11 cellular contexts compared by ENCODE assay signal in genomic region chr17:14971054-14971453, GRCh38.
"Had no signal": no experiment of that assay in that cellular context is flagged by ENCODE, and none has a peak within 500 bp of the region (broad histone marks: within the 10 kb centered on the region; RNA-seq: fewer than 3 reads in every experiment).

No MANE protein-coding gene starts in this region.

- H3K36me3 ChIP-seq: HAP-1 had no signal

- H3K4me3 ChIP-seq: GM23248, GM23338, HAP-1 had no signal

- H2AFZ ChIP-seq: GM23248, GM23338 had no signal

- H3K9me3 ChIP-seq: HAP-1 had no signal

- H3K9ac ChIP-seq: GM23248 had no signal

- FAIRE-seq: H1, H54 had no signal

- DNase-seq: GM23248, GOT3, H7, H9, HCEC 1CT, HFFc6 had no signal

- H3K4me1 ChIP-seq: HAP-1 had no signal

- H3K4me2 ChIP-seq: GM23338 had no signal

- ATAC-seq: GM23338, HCT116 had no signal

- H3K27ac ChIP-seq: GM23248 had no signal
